Comparison of ENCODE assay signal across 26 cellular contexts in the genomic region with DNA sequence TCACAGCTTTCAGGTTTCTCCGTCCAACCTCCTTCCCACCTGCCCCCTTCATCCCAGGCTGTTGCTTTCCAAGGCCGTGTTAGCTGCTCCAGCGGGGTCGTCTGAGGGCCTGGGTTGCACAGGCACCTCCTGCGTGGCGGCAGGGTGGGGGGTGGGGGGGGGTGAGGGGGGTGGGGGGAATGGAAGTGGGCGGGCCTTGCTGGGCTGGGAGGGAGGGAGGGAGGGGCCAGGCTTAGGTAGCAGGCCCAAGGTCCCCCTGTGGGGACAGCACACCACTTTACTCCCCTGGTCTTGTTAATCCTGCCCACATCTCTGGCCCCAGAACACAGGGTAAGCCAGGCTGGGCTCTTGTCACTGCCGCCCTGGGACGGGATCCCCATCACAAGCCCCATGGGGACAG.
"Had no signal": no experiment of that assay in that cellular context is flagged by ENCODE, and none has a peak within 500 bp of the region (broad histone marks: within the 10 kb centered on the region; RNA-seq: fewer than 3 reads in every experiment).

No MANE protein-coding gene starts in this region.

- ATAC-seq: effector memory CD8-positive, alpha-beta T cell; heart right ventricle; left ventricle myocardium superior; natural killer cell treated with Interleukin-12 subunit alpha and Interleukin-12 subunit beta and Interleukin-15 and Interleukin-18, amount 100 ng/mL, for 72 hours; stimulated activated effector memory CD8-positive, alpha-beta T cell treated with anti-CD3 and anti-CD28 coated beads, Interleukin-12 subunit alpha, Interleukin-12 subunit beta, amount 100 ng/mL, for 72 hours had no signal

- H3K27ac ChIP-seq: heart right ventricle, prostate gland, right atrium auricular region, sigmoid colon, stomach, thyroid gland had no signal

- DNase-seq: cortex of kidney; effector memory CD8-positive, alpha-beta T cell; erythroblast; esophagus squamous epithelium; foreskin melanocyte; glutamatergic neuron; heart right ventricle; hippocampal formation; immature natural killer cell; left ventricle myocardium superior; naive B cell; nucleus accumbens; sigmoid colon; stimulated activated CD4-positive, alpha-beta T cell treated with anti-CD3 and anti-CD28 coated beads, Interleukin-2, amount 100 ng/mL, for 24 hours; stimulated activated CD4-positive, alpha-beta T cell treated with anti-CD3 and anti-CD28 coated beads, Interleukin-4, amount 100 ng/mL, for 24 hours; stimulated activated naive CD4-positive, alpha-beta T cell treated with Interleukin-2 at 50 U/mL for 16 hours; stomach; thyroid gland; trophoblast cell had no signal

- H3K27me3 ChIP-seq: esophagus squamous epithelium, heart right ventricle, right atrium auricular region, sigmoid colon, stomach, thyroid gland had no signal

- H3K4me3 ChIP-seq: esophagus squamous epithelium, heart right ventricle, lung, prostate gland, right atrium auricular region, sigmoid colon, stomach, thyroid gland had no signal

- FAIRE-seq: endometrium, keratinocyte had no signal

- H3K9me3 ChIP-seq: esophagus squamous epithelium, heart right ventricle, prostate gland, right atrium auricular region, sigmoid colon, stomach, thyroid gland had no signal
